1 cellular context compared by ENCODE assay signal in the genomic region with DNA sequence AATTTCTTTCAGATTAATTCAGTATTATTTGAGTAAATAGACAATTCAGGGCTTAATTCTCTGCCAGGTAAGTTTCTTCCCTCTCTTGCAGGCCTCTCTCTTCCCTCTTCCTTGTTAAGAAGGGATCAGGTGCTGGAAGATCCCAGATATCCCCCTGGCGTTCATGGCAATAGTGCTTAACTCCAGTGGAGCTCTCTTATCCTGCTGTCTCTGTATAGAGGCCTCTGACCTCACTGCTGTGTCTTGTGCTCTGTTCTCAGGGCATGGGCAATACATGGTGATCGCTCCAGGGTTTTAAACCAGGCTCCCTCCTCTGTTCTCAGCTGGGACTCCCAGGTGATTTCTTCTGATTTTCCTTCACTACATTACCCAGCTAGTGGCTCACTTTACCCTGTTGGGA.
TF ChIP-seq lines count a peak whose summit lies in the region.

No MANE protein-coding gene starts in this region.

TF ChIP-seq in K562, 482 proteins besides CTCF, POLR2A, EP300 and RAD21 (continued from another document):
- TF ChIP-seq CREB3L1 (IDR thresholded peaks at IDR 0.05; ENCODE audit: borderline replicate concordance, low read depth) (no peak), SFPQ (IDR thresholded peaks at IDR 0.05; ENCODE audit: low read depth, low read length) (no peak), TRIM28 (IDR thresholded peaks at IDR 0.05) (no peak), ZNF778 (CRISPR knock-in tag; IDR thresholded peaks at IDR 0.05) (no peak), ETV1 (tag; conservative IDR thresholded peaks at IDR 0.05; ENCODE audit: low read depth) (no peak), FOXA3 (CRISPR knock-in tag; conservative IDR thresholded peaks at IDR 0.05 in 1 of 2, IDR thresholded peaks at IDR 0.05 in 1 of 2) (no peak)
TF ChIP-seq in K562: peak in this region for 0.
